Comparison of ENCODE assay signal across 33 cellular contexts in genomic region chr3:186198442-186198841, GRCh38.
DNase-seq lines count a peak whose midpoint lies in the region; ATAC-seq, FAIRE-seq and TF ChIP-seq lines count a peak whose summit lies in the region.
"Had no signal": no experiment of that assay in that cellular context is flagged by ENCODE, and none has a peak within 500 bp of the region (broad histone marks: within the 10 kb centered on the region; RNA-seq: fewer than 3 reads in every experiment).

No MANE protein-coding gene starts in this region.

- TF ChIP-seq RAD21 in HepG2 (CRISPR knock-in tag; IDR thresholded peaks at IDR 0.05) (no peak), K562 (CRISPR knock-in tag; conservative IDR thresholded peaks at IDR 0.05 in 1 of 2, IDR thresholded peaks at IDR 0.05 in 1 of 2) (no peak)

- FAIRE-seq in HepG2 (lab: Jason Lieb, UNC) (no peak), K562 (lab: Jason Lieb, UNC) (peak; percentile 23)
- FAIRE-seq: A204.1, A549, D721Med had no signal

- H3K4me1 ChIP-seq in HepG2 (ENCODE audit: insufficient read depth, low read length), result no peaks in the 10 kb centered on the region
- peaks cover 0 to 9% (median 0%) of the 10 kb centered on the region in 4 donors for H3K4me1 ChIP-seq in right lobe of liver
- no peaks in the 10 kb centered on the region for H3K4me1 ChIP-seq in HEK293 (ENCODE audit: control insufficient read depth, insufficient read depth, low read length)
- peaks cover 0 to 9% of the 10 kb centered on the region in 2 experiments; a peak in 2 of 5 replicates for H3K4me1 ChIP-seq in K562 (replicated peaks in 1 of 2; ENCODE audit: control insufficient read depth in 2 of 2, insufficient read depth in 2 of 2, low read length in 2 of 2)
- H3K4me1 ChIP-seq: A549, BE2C, BLaER1, Caco-2 had no signal

- no peaks in the 10 kb centered on the region for H3K9me1 ChIP-seq in K562 (ENCODE audit: control insufficient read depth, insufficient read depth, low read length)

- POLR2A ChIA-PET in HepG2 (lab: Yijun Ruan, JAX), result no interaction called here
- POLR2A ChIA-PET in HEK293 (lab: Yijun Ruan, JAX), result no interaction called here
- POLR2A ChIA-PET in K562 (lab: Yijun Ruan, JAX), result interaction anchor here (0.5 kb wide), 1 partner anchor 100 kb away, joined by 3 read pairs; no protein-coding TSS in a partner anchor

- ATAC-seq in HepG2 (no peak), right lobe of liver (no peak), K562 (no peak), GM18861 (IDR thresholded peaks at IDR 0.05; ENCODE audit: unreplicated experiment) (no peak)
- ATAC-seq: A549; CD8-positive, alpha-beta T cell had no signal

- H3K4me3 ChIP-seq in HepG2 (replicated peaks in 1 of 3; ENCODE audit: insufficient read depth in 1 of 3, low read depth in 2 of 3, low read length in 3 of 3) (no peak overlapping the region), right lobe of liver (no peak overlapping the region), HEK293 (ENCODE audit: low read depth, low read length) (no peak overlapping the region), K562 (no peak overlapping the region)
- H3K4me3 ChIP-seq: A549; BLaER1; BLaER1 treated with 17β-estradiol and CSF1 and Interleukin-3, amounts not matched to agents 10 nM and 100 nM had no signal

- BruUV-seq in HepG2 (replicated peaks; lab: Mats Ljungman, UMichigan), result no TSS peak
- no TSS peak for BruUV-seq in K562 (replicated peaks; lab: Mats Ljungman, UMichigan)

- H3K4me2 ChIP-seq in HepG2 (ENCODE audit: low read depth, low read length) (no peak overlapping the region), K562 (ENCODE audit: insufficient read depth, low read length) (no peak overlapping the region)
- H3K4me2 ChIP-seq: A549; BLaER1; BLaER1 treated with 17β-estradiol and CSF1 and Interleukin-3, amounts not matched to agents 10 nM and 100 nM had no signal

- H3K36me3 ChIP-seq in HepG2 (replicated peaks in 1 of 2; ENCODE audit: control insufficient read depth in 1 of 2, insufficient read depth in 2 of 2, low read length in 2 of 2), result no peaks in the 10 kb centered on the region; a peak in 1 of 5 replicates
- no peaks in the 10 kb centered on the region for H3K36me3 ChIP-seq in right lobe of liver
- H3K36me3 ChIP-seq in HEK293 (ENCODE audit: control insufficient read depth in 2 of 2, insufficient read depth in 1 of 2, low read length in 2 of 2), result no peaks in the 10 kb centered on the region
- H3K36me3 ChIP-seq in K562 (ENCODE audit: control insufficient read depth, insufficient read depth, low read length), result no peaks in the 10 kb centered on the region
- H3K36me3 ChIP-seq: BE2C had no signal

- H3K27ac ChIP-seq in HepG2 (ENCODE audit: extremely low read length, insufficient read depth, low read length) (no peak overlapping the region), right lobe of liver (no peak overlapping the region), HEK293 (ENCODE audit: extremely low read depth, low read depth, low read length) (no peak overlapping the region), K562 (ENCODE audit: extremely low read depth, low read depth, low read length) (no peak overlapping the region)
- H3K27ac ChIP-seq: 22Rv1; A549; BLaER1; BLaER1 treated with 17β-estradiol and CSF1 and Interleukin-3, amounts not matched to agents 10 nM and 100 nM; C4-2B had no signal

- TF ChIP-seq POLR2A in HepG2 (IDR thresholded peaks at IDR 0.05; ENCODE audit: insufficient read depth in 1 of 2, low read depth in 2 of 2, low read length in 2 of 2) (no peak), right lobe of liver (IDR thresholded peaks at IDR 0.05) (no peak), K562 (conservative IDR thresholded peaks at IDR 0.05) (no peak)

- TF ChIP-seq CTCF in HepG2 (CRISPR knock-in tag; IDR thresholded peaks at IDR 0.05) (no peak), right lobe of liver (IDR thresholded peaks at IDR 0.05) (no peak), HEK293 (tag by site-specific recombination; IDR thresholded peaks at IDR 0.05) (no peak), K562 (IDR thresholded peaks at IDR 0.05 in 2 of 3, conservative IDR thresholded peaks at IDR 0.05 in 1 of 3; ENCODE audit: insufficient read depth in 2 of 3, low read depth in 1 of 3, low read length in 3 of 3) (no peak)

- H3K9ac ChIP-seq in HepG2 (ENCODE audit: insufficient read depth, low read depth, low read length) (no peak overlapping the region), K562 (ENCODE audit: insufficient read depth in 1 of 2, low read depth in 2 of 2, low read length in 2 of 2) (no peak overlapping the region)
- H3K9ac ChIP-seq: BLaER1; BLaER1 treated with 17β-estradiol and CSF1 and Interleukin-3, amounts not matched to agents 10 nM and 100 nM had no signal

- TF ChIP-seq EP300 in HepG2 (IDR thresholded peaks at IDR 0.05; ENCODE audit: low read depth in 2 of 2, low read length in 2 of 2) (no peak), HepG2 (CRISPR knock-in tag; IDR thresholded peaks at IDR 0.05; ENCODE audit: borderline replicate concordance) (no peak), K562 (IDR thresholded peaks at IDR 0.05; ENCODE audit: low read length) (no peak)

- H4K20me1 ChIP-seq in HepG2 (ENCODE audit: insufficient read depth, low read length) (no peaks in the 10 kb centered on the region), K562 (replicated peaks; ENCODE audit: control insufficient read depth, insufficient read depth, low read length) (peaks cover 3% of the 10 kb centered on the region; the same call in 1 of the 2 replicates)
- H4K20me1 ChIP-seq: BLaER1; BLaER1 treated with 17β-estradiol and CSF1 and Interleukin-3, amounts not matched to agents 10 nM and 100 nM had no signal

- 94% methylated on average over 2 of the region's 2 CpGs for WGBS in HepG2 (ENCODE audit: low lambda C conversion rate)
- 66% methylated on average over 2 of the region's 2 CpGs for WGBS in right lobe of liver (ENCODE audit: insufficient coverage, low coverage, low lambda C conversion rate, missing lambda C conversion rate)
- WGBS in K562 (ENCODE audit: insufficient coverage, low coverage, missing lambda C conversion rate), result 0% methylated on average over 2 of the region's 2 CpGs

- DNase-seq in HepG2 (ENCODE audit: low spot score) (no peak), right lobe of liver (no peak), K562 (ENCODE audit: extremely low read depth in 1 of 4, low spot score in 3 of 4) (no peak), RPMI8226 (no peak)
- DNase-seq: 8988T; ACHN; AML-193; BE2C; C1 segment of cervical spinal cord; Caco-2; Calu3; CD4-positive, alpha-beta memory T cell; CD4-positive, alpha-beta T cell; CD4-positive, CD25-positive, alpha-beta regulatory T cell; CD8-positive, alpha-beta memory T cell; CD8-positive, alpha-beta T cell; COR-L47; DMS 273 treated with DMSO at 0.1 percent for 48 hours; DMS153; DMS53; DMS79; DMS79 treated with DMSO at 0.1 percent for 48 hours; DND-41; EL had no signal

- in situ Hi-C loops in HepG2 (cut with HindIII; ENCODE audit: extremely low pct_ligation_motif_present, low pct_unique_long_range_greater_than_20kb) (no loop called here), K562 (cut with MboI) (no loop called here)

- CTCF ChIA-PET in HepG2 (lab: Yijun Ruan, JAX; ENCODE audit: low intra/inter-chr PET ratio, low total read pairs) (no interaction called here), HEK293 (lab: Yijun Ruan, JAX) (no interaction called here), K562 (lab: Yijun Ruan, JAX; ENCODE audit: low intra/inter-chr PET ratio) (no interaction called here)

- no peak overlapping the region for H2AFZ ChIP-seq in HepG2 (ENCODE audit: low read length)
- H2AFZ ChIP-seq in K562 (ENCODE audit: low read depth, low read length), result no peak overlapping the region

- intact Hi-C loops in HepG2 (cut with micrococcal nuclease; ENCODE audit: unreplicated experiment), result no loop called here
- intact Hi-C loops in right lobe of liver (cut with DNase I), result no loop called here
- intact Hi-C loops in K562 (cut with micrococcal nuclease), result no loop called here

- H3K9me3 ChIP-seq in HepG2 (ENCODE audit: low read length) (no peaks in the 10 kb centered on the region), right lobe of liver (no peaks in the 10 kb centered on the region), HEK293 (ENCODE audit: control insufficient read depth, insufficient read depth, low read depth, low read length) (no peaks in the 10 kb centered on the region), K562 (replicated peaks; ENCODE audit: control insufficient read depth, insufficient read depth, low read depth, low read length) (no peaks in the 10 kb centered on the region)
- H3K9me3 ChIP-seq: A549, BE2C, Caco-2 had no signal

- no peaks in the 10 kb centered on the region for H3K79me2 ChIP-seq in HepG2 (ENCODE audit: insufficient read depth, low read length)
- no peaks in the 10 kb centered on the region for H3K79me2 ChIP-seq in K562 (ENCODE audit: control insufficient read depth, insufficient read depth, low read length)

- H3K27me3 ChIP-seq in HepG2 (ENCODE audit: control insufficient read depth in 1 of 2, insufficient read depth in 2 of 2, low read length in 2 of 2) (no peaks in the 10 kb centered on the region), right lobe of liver (peaks cover 0 to 12% of the 10 kb centered on the region in 2 donors), K562 (ENCODE audit: control insufficient read depth in 2 of 2, insufficient read depth in 2 of 2, low read length in 2 of 2) (peaks cover 33 to 53% of the 10 kb centered on the region in 2 experiments)
- H3K27me3 ChIP-seq: BE2C had no signal

TF ChIP-seq in HepG2, 621 proteins besides CTCF, POLR2A, EP300 and RAD21 (continues in another document):
- TF ChIP-seq MIXL1 (CRISPR knock-in tag; IDR thresholded peaks at IDR 0.05) (no peak), KAT8 (CRISPR knock-in tag; IDR thresholded peaks at IDR 0.05) (no peak), CREB1 (IDR thresholded peaks at IDR 0.05) (peak; percentile 61), CREB1 (CRISPR knock-in tag; IDR thresholded peaks at IDR 0.05) (no peak), ZFP36 (IDR thresholded peaks at IDR 0.05; ENCODE audit: borderline replicate concordance, low read depth, low read length, partially characterized antibody) (no peak)

TF ChIP-seq in HEK293, 187 proteins besides CTCF, POLR2A, EP300 and RAD21 (continues in another document):
- no peak for TF ChIP-seq ZNF529 (tag by site-specific recombination; IDR thresholded peaks at IDR 0.05; ENCODE audit: insufficient replicate concordance)

TF ChIP-seq in K562, 482 proteins besides CTCF, POLR2A, EP300 and RAD21:
- no peak for TF ChIP-seq YBX1 (IDR thresholded peaks at IDR 0.05)
- TF ChIP-seq, protein P1, sequence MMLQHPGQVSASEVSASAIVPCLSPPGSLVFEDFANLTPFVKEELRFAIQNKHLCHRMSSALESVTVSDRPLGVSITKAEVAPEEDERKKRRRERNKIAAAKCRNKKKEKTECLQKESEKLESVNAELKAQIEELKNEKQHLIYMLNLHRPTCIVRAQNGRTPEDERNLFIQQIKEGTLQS (IDR thresholded peaks at IDR 0.05), result peak; percentile 39; the same call in 1 of the 2 replicates
- TF ChIP-seq, protein P1 (CRISPR knock-in tag; conservative IDR thresholded peaks at IDR 0.05), result no peak
TF ChIP-seq in K562: peak in this region for 1.
